Comparison of ENCODE assay signal across 23 cellular contexts in the genomic region with DNA sequence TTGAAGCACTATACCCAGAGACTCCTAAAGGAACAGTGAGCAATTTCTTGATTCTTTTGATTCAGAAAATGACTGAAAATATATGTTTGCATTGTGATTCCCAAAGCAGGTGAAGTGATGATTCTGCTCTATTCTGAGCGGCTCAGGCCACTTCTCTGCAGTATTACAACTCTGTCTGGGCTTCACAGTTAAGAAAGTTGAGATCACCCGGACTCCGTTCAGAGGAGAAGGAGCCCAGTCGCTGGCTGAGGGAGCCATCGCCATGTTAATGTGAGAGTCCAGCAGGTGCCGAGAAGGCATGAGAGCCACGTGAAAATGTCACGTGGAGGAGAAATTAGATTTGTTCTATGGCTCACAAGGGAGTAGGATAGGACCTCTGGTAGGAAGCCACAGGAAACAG.
"Had no signal": no experiment of that assay in that cellular context is flagged by ENCODE, and none has a peak within 500 bp of the region (broad histone marks: within the 10 kb centered on the region; RNA-seq: fewer than 3 reads in every experiment).

No MANE protein-coding gene starts in this region.

- H3K36me3 ChIP-seq: left lung, pancreas, stomach, suprapubic skin, uterus had no signal

- DNase-seq: activated CD4-positive, alpha-beta memory T cell treated with anti-CD3 and anti-CD28 coated beads for 36 hours; activated CD4-positive, alpha-beta T cell treated with anti-CD3 and anti-CD28 coated beads for 48 hours; activated naive CD4-positive, alpha-beta T cell treated with Interleukin-2 at 50 U/mL for 16 hours; activated naive CD8-positive, alpha-beta T cell treated with anti-CD3 and anti-CD28 coated beads for 36 hours; activated T-cell treated with anti-CD3 and anti-CD28 coated beads, Interleukin-2, amount 50 U/mL, for 48 hours; amniotic stem cell; dermis blood vessel endothelial cell; effector memory CD4-positive, alpha-beta T cell; foreskin keratinocyte; kidney; left lung; natural killer cell; small intestine; stimulated activated CD4-positive, alpha-beta T cell treated with anti-CD3 and anti-CD28 coated beads, Interleukin-2, amount 100 ng/mL, for 24 hours; T-helper 1 cell; T-helper 9 cell; trophoblast cell; uterus had no signal

- H3K9me3 Mint-ChIP-seq: activated CD4-positive, alpha-beta memory T cell treated with anti-CD3 and anti-CD28 coated beads for 36 hours; activated naive CD8-positive, alpha-beta T cell treated with anti-CD3 and anti-CD28 coated beads for 36 hours; natural killer cell; stimulated activated effector memory CD8-positive, alpha-beta T cell treated with anti-CD3 and anti-CD28 coated beads, Interleukin-12 subunit alpha, Interleukin-12 subunit beta, amount 100 ng/mL, for 72 hours had no signal

- H3K4me1 ChIP-seq: foreskin keratinocyte, left lung, uterus had no signal

- H3K4me3 ChIP-seq: left lung, pancreas, stomach, suprapubic skin, uterus had no signal

- ATAC-seq: foreskin keratinocyte; left lung; natural killer cell; sciatic nerve; stimulated activated effector memory CD8-positive, alpha-beta T cell treated with anti-CD3 and anti-CD28 coated beads, Interleukin-12 subunit alpha, Interleukin-12 subunit beta, amount 100 ng/mL, for 72 hours had no signal

- H3K9me3 ChIP-seq: left lung, pancreas, stomach, suprapubic skin, uterus had no signal

- H3K27ac Mint-ChIP-seq: activated CD4-positive, alpha-beta memory T cell treated with anti-CD3 and anti-CD28 coated beads for 36 hours; activated naive CD8-positive, alpha-beta T cell treated with anti-CD3 and anti-CD28 coated beads for 36 hours; natural killer cell; stimulated activated effector memory CD8-positive, alpha-beta T cell treated with anti-CD3 and anti-CD28 coated beads, Interleukin-12 subunit alpha, Interleukin-12 subunit beta, amount 100 ng/mL, for 72 hours had no signal

- H3K36me3 Mint-ChIP-seq: activated naive CD8-positive, alpha-beta T cell treated with anti-CD3 and anti-CD28 coated beads for 36 hours; natural killer cell; stimulated activated effector memory CD8-positive, alpha-beta T cell treated with anti-CD3 and anti-CD28 coated beads, Interleukin-12 subunit alpha, Interleukin-12 subunit beta, amount 100 ng/mL, for 72 hours had no signal

- H3K27ac ChIP-seq: foreskin keratinocyte, left lung, pancreas had no signal

- H3K4me3 Mint-ChIP-seq: activated CD4-positive, alpha-beta memory T cell treated with anti-CD3 and anti-CD28 coated beads for 36 hours; activated naive CD8-positive, alpha-beta T cell treated with anti-CD3 and anti-CD28 coated beads for 36 hours; natural killer cell; stimulated activated effector memory CD8-positive, alpha-beta T cell treated with anti-CD3 and anti-CD28 coated beads, Interleukin-12 subunit alpha, Interleukin-12 subunit beta, amount 100 ng/mL, for 72 hours had no signal

- H3K27me3 Mint-ChIP-seq: activated CD4-positive, alpha-beta memory T cell treated with anti-CD3 and anti-CD28 coated beads for 36 hours had no signal
